8 cellular contexts compared by ENCODE assay signal in genomic region chr3:127735767-127736693, GRCh38.
DNase-seq lines count a peak whose midpoint lies in the region; ATAC-seq and TF ChIP-seq lines count a peak whose summit lies in the region.

No MANE protein-coding gene starts in this region.

- H3K4me1 ChIP-seq in KMS-11 (ENCODE audit: low read depth, poor library complexity, severe bottlenecking) = peaks cover 52% of the 10 kb centered on the region
- peaks cover 28% of the 10 kb centered on the region for H3K4me1 ChIP-seq in mucosa of descending colon (ENCODE audit: low read depth)
- peaks cover 5% of the 10 kb centered on the region; the same call in 1 of the 2 replicates for H3K4me1 ChIP-seq in H9 (ENCODE audit: insufficient read depth, low read length)

- no peaks in the 10 kb centered on the region for H3K79me1 ChIP-seq in H9 (ENCODE audit: insufficient read depth, low read depth, low read length, poor library complexity, severe bottlenecking)

- no peak overlapping the region for H3K56ac ChIP-seq in H9 (ENCODE audit: insufficient read length, low read depth, low read length)

- H3K27ac ChIP-seq in KMS-11 (peak overlapping the region; percentile 71), H9 (ENCODE audit: insufficient read length, low read depth, low read length) (no peak overlapping the region)

- no peaks in the 10 kb centered on the region for H3K4me1 Mint-ChIP-seq in central memory CD8-positive, alpha-beta T cell
- H3K4me1 Mint-ChIP-seq in H9 = peaks cover 40 to 42% of the 10 kb centered on the region in 2 experiments

- no peak overlapping the region for H3K4ac ChIP-seq in H9 (ENCODE audit: low read depth, low read length)

- H3K4me2 ChIP-seq in KMS-11 = peak overlapping the region; percentile 75
- H3K4me2 ChIP-seq in H9 (ENCODE audit: insufficient read depth, insufficient read length, low read length) = no peak overlapping the region

- H3K36me3 ChIP-seq in GM06990 (ENCODE audit: control insufficient read depth, insufficient read depth, low read length) (peaks cover 3% of the 10 kb centered on the region), KMS-11 (ENCODE audit: insufficient read depth) (no peaks in the 10 kb centered on the region), mucosa of descending colon (ENCODE audit: low read depth) (no peaks in the 10 kb centered on the region)

- H3K18ac ChIP-seq in H9 (ENCODE audit: insufficient read length, low read depth, low read length) = no peak overlapping the region

- no peak overlapping the region for H2BK12ac ChIP-seq in H9 (ENCODE audit: insufficient read length, low read depth, low read length)

- no peak overlapping the region for H2AK5ac ChIP-seq in H9 (ENCODE audit: insufficient read length, low read length)

- ATAC-seq in GM21515 (IDR thresholded peaks at IDR 0.05; ENCODE audit: unreplicated experiment) (peak; percentile 56), mucosa of descending colon (peak; percentile 47)
- ATAC-seq in central memory CD8-positive, alpha-beta T cell (replicated peaks; ENCODE audit: extremely low read depth, poor library complexity, severe bottlenecking) = no peak

- no peak overlapping the region for H3T11ph ChIP-seq in H9 (ENCODE audit: low read length)

- H4K91ac ChIP-seq in H9 (ENCODE audit: insufficient read length, low read depth, low read length) = no peak overlapping the region

- H2AFZ ChIP-seq in KMS-11 (ENCODE audit: low read depth) (peak overlapping the region; percentile 77), H9 (ENCODE audit: low read length) (no peak overlapping the region)

- H3K9me3 ChIP-seq in mucosa of descending colon = no peaks in the 10 kb centered on the region
- no peaks in the 10 kb centered on the region for H3K9me3 ChIP-seq in H9 (ENCODE audit: control insufficient read depth, low read depth, low read length)

- no peaks in the 10 kb centered on the region for H3K23me2 ChIP-seq in H9 (ENCODE audit: insufficient read length, low read depth, low read length, poor library complexity, severe bottlenecking)

- H3K9ac ChIP-seq in KMS-11 (peak overlapping the region; percentile 49), H9 (ENCODE audit: extremely low read depth, insufficient read length, low read length) (no peak overlapping the region)

- no peak overlapping the region for H2BK5ac ChIP-seq in H9 (ENCODE audit: insufficient read length, low read length)

- H2BK15ac ChIP-seq in H9 (ENCODE audit: low read depth, low read length) = no peak overlapping the region

- no peak overlapping the region for H3K14ac ChIP-seq in H9 (ENCODE audit: insufficient read depth, low read length)

- no peak overlapping the region for H4K5ac ChIP-seq in H9 (ENCODE audit: insufficient read length, low read depth, low read length)

- TF ChIP-seq CTCF in GM06990 (IDR thresholded peaks at IDR 0.05; ENCODE audit: insufficient read depth, low read length, poor library complexity, severe bottlenecking) = no peak
- TF ChIP-seq CTCF in KMS-11 (conservative IDR thresholded peaks at IDR 0.05; ENCODE audit: low read depth, low read length) = no peak
- TF ChIP-seq CTCF in mucosa of descending colon (IDR thresholded peaks at IDR 0.05) = no peak
- no peak for TF ChIP-seq CTCF in H9 (conservative IDR thresholded peaks at IDR 0.05)

- H2BK120ac ChIP-seq in H9 (ENCODE audit: low read depth, low read length, poor library complexity, severe bottlenecking) = no peak overlapping the region

- no peak overlapping the region for H3K23ac ChIP-seq in H9 (ENCODE audit: insufficient read length, low read depth, low read length)

- H3K36me3 Mint-ChIP-seq in central memory CD8-positive, alpha-beta T cell (ENCODE audit: insufficient read depth) = no peaks in the 10 kb centered on the region
- H3K36me3 Mint-ChIP-seq in H9 (ENCODE audit: insufficient read depth in 1 of 3, low read depth in 3 of 3) = 0 out of 7 replicates have a peak, but pooled peaks cover 0 to 1% (median 0%) of the 10 kb centered on the region in 3 experiments

- H3K9me3 Mint-ChIP-seq in central memory CD8-positive, alpha-beta T cell = no peaks in the 10 kb centered on the region
- H3K9me3 Mint-ChIP-seq in H9 = no peaks in the 10 kb centered on the region; a peak in 1 of 5 replicates

- no peaks in the 10 kb centered on the region for H3K27me3 ChIP-seq in GM06990 (replicated peaks; ENCODE audit: control insufficient read depth, insufficient read depth, low read length)
- no peaks in the 10 kb centered on the region for H3K27me3 ChIP-seq in KMS-11 (ENCODE audit: insufficient read depth, low read depth)
- no peaks in the 10 kb centered on the region for H3K27me3 ChIP-seq in H9 (ENCODE audit: insufficient read depth, low read length)

- H3K4me3 Mint-ChIP-seq in central memory CD8-positive, alpha-beta T cell = no peak overlapping the region
- H3K4me3 Mint-ChIP-seq in H9 = no peak overlapping the region

- H4K8ac ChIP-seq in H9 (replicated peaks; ENCODE audit: insufficient read length, low read depth, low read length) = no peak overlapping the region

- H3K4me3 ChIP-seq in GM06990 (replicated peaks; ENCODE audit: low read depth, low read length) (peak overlapping the region; percentile 75), KMS-11 (IDR thresholded peaks at IDR 0.05; ENCODE audit: insufficient read depth, low read depth, low read length) (no peak overlapping the region), mucosa of descending colon (no peak overlapping the region)

- no peak overlapping the region for H2BK20ac ChIP-seq in H9 (ENCODE audit: low read depth, low read length, poor library complexity, severe bottlenecking)

- no CpG with 5 or more reads among the region's 9 CpGs for WGBS in H9 (ENCODE audit: extremely low coverage, insufficient read length, low lambda C conversion rate)

- H4K20me1 ChIP-seq in KMS-11 (ENCODE audit: insufficient read depth) (no peaks in the 10 kb centered on the region), H9 (ENCODE audit: control insufficient read depth, insufficient read depth, insufficient read length) (no peaks in the 10 kb centered on the region)

- intact Hi-C loops in mucosa of descending colon (cut with DNase I, micrococcal nuclease) = no loop called here

- H3K27me3 Mint-ChIP-seq in central memory CD8-positive, alpha-beta T cell = peaks cover 49% of the 10 kb centered on the region
- peaks cover 40% of the 10 kb centered on the region for H3K27me3 Mint-ChIP-seq in H9 (ENCODE audit: low read depth)

- peak overlapping the region; percentile 44 for H3K27ac Mint-ChIP-seq in central memory CD8-positive, alpha-beta T cell (ENCODE audit: low read depth)
- H3K27ac Mint-ChIP-seq in H9 = peak overlapping the region in 1 of 3 experiments; percentile 91; a peak in 2 of 7 replicates

- H3K79me2 ChIP-seq in KMS-11 (ENCODE audit: insufficient read depth, low read depth) (no peaks in the 10 kb centered on the region), H9 (ENCODE audit: insufficient read depth, low read length) (no peaks in the 10 kb centered on the region)

- peak; percentile 76 for DNase-seq in GM06990 (ENCODE audit: extremely low read depth, insufficient read length)
- DNase-seq in central memory CD8-positive, alpha-beta T cell (ENCODE audit: low spot score in 2 of 2) = no peak
- DNase-seq in mucosa of descending colon = peak in 1 of 3 donors; percentile 48
- DNase-seq in H9 = no peak
- no peak for DNase-seq in effector CD4-positive, alpha-beta T cell
- DNase-seq in SKM-1 treated with dmso at 0.1 percent for 144 hours (lab: John Stamatoyannopoulos, UW; ENCODE audit: unreplicated experiment) = no peak
